21 cellular contexts compared by ENCODE assay signal in genomic region chr17:77769215-77769614, GRCh38.
DNase-seq lines count a peak whose midpoint lies in the region; ATAC-seq, FAIRE-seq and TF ChIP-seq lines count a peak whose summit lies in the region.
"Had no signal": no experiment of that assay in that cellular context is flagged by ENCODE, and none has a peak within 500 bp of the region (broad histone marks: within the 10 kb centered on the region; RNA-seq: fewer than 3 reads in every experiment).

No MANE protein-coding gene starts in this region.

- no peak overlapping the region for H3K4ac ChIP-seq in H1 (replicated peaks; ENCODE audit: insufficient read length, low read depth, low read length)

- no peak overlapping the region for H3K4me3 ChIP-seq in H1 (ENCODE audit: extremely low read depth in 1 of 4, insufficient read depth in 2 of 4, low read depth in 3 of 4, low read length in 4 of 4)
- no peak overlapping the region for H3K4me3 ChIP-seq in naive thymus-derived CD4-positive, alpha-beta T cell (ENCODE audit: low read length)
- H3K4me3 ChIP-seq: cardiac muscle cell, hepatocyte, mucosa of descending colon, ovary had no signal

- CTCF ChIA-PET in H1 (lab: Charles Lee; ENCODE audit: partially characterized antibody): interaction anchor here (0.7 to 6.0 kb wide), 6 partner anchors 14 to 225 kb away, joined by 3 to 42 read pairs (median 4); no protein-coding TSS in a partner anchor
- CTCF ChIA-PET in naive thymus-derived CD4-positive, alpha-beta T cell (lab: Charles Lee): interaction anchor here (1.4 to 2.0 kb wide), 2 partner anchors 188 to 244 kb away, joined by 3 to 13 read pairs; no protein-coding TSS in a partner anchor

- H3K9ac ChIP-seq in H1 (replicated peaks in 1 of 4; ENCODE audit: extremely low read depth in 1 of 4, low read depth in 3 of 4, low read length in 3 of 4): no peak overlapping the region

- H3K27ac ChIP-seq in H1 (ENCODE audit: low read depth, low read length): no peak overlapping the region
- H3K27ac ChIP-seq in naive thymus-derived CD4-positive, alpha-beta T cell (ENCODE audit: low read depth, low read length): no peak overlapping the region
- H3K27ac ChIP-seq: cardiac muscle cell, hepatocyte, HL-60, ovary had no signal

- H4K5ac ChIP-seq in H1 (ENCODE audit: insufficient read length, low read depth, low read length): no peak overlapping the region

- TF ChIP-seq CTCF in H1 (IDR thresholded peaks at IDR 0.05; ENCODE audit: control extremely low read depth in 1 of 3, insufficient read depth in 1 of 3, low read depth in 1 of 3, low read length in 3 of 3): no peak

- no peak overlapping the region for H2BK15ac ChIP-seq in H1 (ENCODE audit: low read length)

- no peak overlapping the region for H2AK5ac ChIP-seq in H1 (ENCODE audit: low read depth, low read length)

- H3K9me3 Mint-ChIP-seq in activated naive CD4-positive, alpha-beta T cell treated with anti-CD3 and anti-CD28 coated beads, Interleukin-2, amount 50 U/mL, for 24 hours: no peaks in the 10 kb centered on the region
- peaks cover 0 to 1% (median 0%) of the 10 kb centered on the region in 11 donors for H3K9me3 Mint-ChIP-seq in naive thymus-derived CD4-positive, alpha-beta T cell
- H3K9me3 Mint-ChIP-seq: activated naive CD8-positive, alpha-beta T cell treated with anti-CD3 and anti-CD28 coated beads for 36 hours had no signal

- H2BK5ac ChIP-seq in H1 (ENCODE audit: low read depth, low read length): peak overlapping the region; percentile 63; the same call in 1 of the 2 replicates

- no peak for TF ChIP-seq RAD21 in H1 (IDR thresholded peaks at IDR 0.05 in 1 of 2, conservative IDR thresholded peaks at IDR 0.05 in 1 of 2; ENCODE audit: low read depth in 2 of 2, low read length in 2 of 2)

- no peak overlapping the region for H4K8ac ChIP-seq in H1 (ENCODE audit: extremely low read depth, insufficient read depth, low read length)

- no peaks in the 10 kb centered on the region for H3K36me3 Mint-ChIP-seq in activated naive CD4-positive, alpha-beta T cell treated with anti-CD3 and anti-CD28 coated beads, Interleukin-2, amount 50 U/mL, for 24 hours
- H3K36me3 Mint-ChIP-seq in naive thymus-derived CD4-positive, alpha-beta T cell: no peaks in the 10 kb centered on the region
- H3K36me3 Mint-ChIP-seq: activated naive CD8-positive, alpha-beta T cell treated with anti-CD3 and anti-CD28 coated beads for 36 hours had no signal

- no peak overlapping the region; the same call in 1 of the 2 replicates for H3K18ac ChIP-seq in H1 (ENCODE audit: extremely low read depth, low read length)

- no peak overlapping the region for H2BK20ac ChIP-seq in H1 (ENCODE audit: low read length)

- peaks cover 0 to 6% (median 5%) of the 10 kb centered on the region in 4 experiments; a peak in 4 of 7 replicates for H3K4me1 ChIP-seq in H1 (replicated peaks in 1 of 4; ENCODE audit: control insufficient read depth in 3 of 4, insufficient read depth in 4 of 4, low read length in 3 of 4)
- H3K4me1 ChIP-seq in naive thymus-derived CD4-positive, alpha-beta T cell (ENCODE audit: control insufficient read depth in 2 of 2, insufficient read depth in 2 of 2, low read length in 2 of 2): peaks cover 7 to 9% of the 10 kb centered on the region in 2 donors
- H3K4me1 ChIP-seq: Caco-2 had no signal

- no peak for TF ChIP-seq POLR2A in H1 (IDR thresholded peaks at IDR 0.05; ENCODE audit: control extremely low read depth in 1 of 2, low read depth in 2 of 2, low read length in 2 of 2)

- H4K20me1 ChIP-seq in H1 (replicated peaks in 1 of 2; ENCODE audit: control insufficient read depth in 1 of 2, insufficient read depth in 2 of 2, low read length in 2 of 2): no peaks in the 10 kb centered on the region

- no peak for DNase-seq in activated naive CD4-positive, alpha-beta T cell treated with Interleukin-2 at 50 U/mL for 16 hours
- DNase-seq in NCI-H2171 (lab: John Stamatoyannopoulos, UW) (peak; percentile 44), H1 (ENCODE audit: low read depth in 1 of 2, low spot score in 2 of 2) (no peak)
- DNase-seq in stimulated activated naive CD8-positive, alpha-beta T cell treated with anti-CD3 and anti-CD28 coated beads, Interleukin-15, Interleukin-2, amounts not matched to agents 100 U/mL and 50 U/mL, for 24 hours: no peak
- DNase-seq in stimulated activated CD8-positive, alpha-beta memory T cell treated with anti-CD3 and anti-CD28 coated beads, Interleukin-4, amount 100 ng/mL, for 48 hours: no peak
- DNase-seq in naive thymus-derived CD4-positive, alpha-beta T cell: no peak
- DNase-seq in stimulated activated CD4-positive, alpha-beta T cell treated with anti-CD3 and anti-CD28 coated beads, Interleukin-4, amount 100 ng/mL, for 24 hours: no peak
- DNase-seq: activated CD4-positive, alpha-beta T cell treated with anti-CD3 and anti-CD28 coated beads for 48 hours; activated naive CD8-positive, alpha-beta T cell treated with anti-CD3 and anti-CD28 coated beads for 36 hours; effector CD8-positive, alpha-beta T cell; KBM-7; mucosa of descending colon; NCI-H1694 treated with DMSO at 0.1 percent for 48 hours; ovary; stimulated activated naive CD4-positive, alpha-beta T cell had no signal

- peaks cover 11% of the 10 kb centered on the region for H3K4me1 Mint-ChIP-seq in activated naive CD4-positive, alpha-beta T cell treated with anti-CD3 and anti-CD28 coated beads, Interleukin-2, amount 50 U/mL, for 24 hours
- peaks cover 7 to 15% (median 13%) of the 10 kb centered on the region in 7 donors for H3K4me1 Mint-ChIP-seq in naive thymus-derived CD4-positive, alpha-beta T cell

- no peak overlapping the region for H4K91ac ChIP-seq in H1 (replicated peaks; ENCODE audit: insufficient read length, low read length)

- H3K79me1 ChIP-seq in H1 (ENCODE audit: low read depth, low read length): no peaks in the 10 kb centered on the region

- peaks cover 5% of the 10 kb centered on the region; the same call in 1 of the 2 replicates for H3K23me2 ChIP-seq in H1 (ENCODE audit: low read depth, low read length)

- intact Hi-C loops in naive thymus-derived CD4-positive, alpha-beta T cell (cut with micrococcal nuclease): no loop called here

- no peak for FAIRE-seq in H1 (lab: Jason Lieb, UNC)
- FAIRE-seq: GM18507 had no signal

- H2BK12ac ChIP-seq in H1 (ENCODE audit: low read depth, low read length): no peak overlapping the region

- H2BK120ac ChIP-seq in H1 (replicated peaks; ENCODE audit: low read depth, low read length): no peak overlapping the region

- no peak overlapping the region for H3K56ac ChIP-seq in H1 (replicated peaks; ENCODE audit: insufficient read length, low read depth, low read length)

- no peak overlapping the region for H3K4me2 ChIP-seq in H1 (ENCODE audit: insufficient read depth in 1 of 2, low read depth in 2 of 2, low read length in 2 of 2)

- POLR2A ChIA-PET in H1 (lab: Charles Lee; ENCODE audit: partially characterized antibody): no interaction called here
- POLR2A ChIA-PET in naive thymus-derived CD4-positive, alpha-beta T cell (lab: Charles Lee): interaction anchor here (1.5 kb wide), 1 partner anchor 189 kb away, joined by 4 read pairs; the partner anchor contains the start of gene TNRC6C

- peaks cover 0 to 3% (median 0%) of the 10 kb centered on the region in 4 experiments; a peak in 3 of 7 replicates for H3K27me3 ChIP-seq in H1 (replicated peaks in 1 of 4; ENCODE audit: control insufficient read depth in 3 of 4, extremely low read depth in 1 of 4, insufficient read depth in 3 of 4, low read length in 3 of 4)
- H3K27me3 ChIP-seq in naive thymus-derived CD4-positive, alpha-beta T cell (ENCODE audit: control insufficient read depth in 2 of 2, insufficient read depth in 2 of 2, low read length in 2 of 2): no peaks in the 10 kb centered on the region
- H3K27me3 ChIP-seq: cardiac muscle cell, ovary had no signal

- 93% methylated on average over 7 of the region's 7 CpGs; no CpG with 5 or more reads in 1 of the 2 experiments for WGBS in H1 (ENCODE audit: extremely low coverage in 1 of 2, insufficient coverage in 1 of 2, insufficient read length in 1 of 2, insufficient replicate concordance in 2 of 2, low coverage in 1 of 2, low lambda C conversion rate in 2 of 2, missing lambda C conversion rate in 1 of 2), 2 experiments

- H3K36me3 ChIP-seq in H1 (ENCODE audit: control insufficient read depth in 2 of 4, insufficient read depth in 4 of 4, low read length in 3 of 4): no peaks in the 10 kb centered on the region
- H3K36me3 ChIP-seq in naive thymus-derived CD4-positive, alpha-beta T cell (ENCODE audit: control insufficient read depth in 2 of 3, insufficient read depth in 3 of 3, low read length in 3 of 3): no peaks in the 10 kb centered on the region
- H3K36me3 ChIP-seq: cardiac muscle cell, ovary had no signal

- H3K9me3 ChIP-seq in H1 (ENCODE audit: insufficient read depth in 2 of 2, low read depth in 1 of 2, low read length in 1 of 2): no peaks in the 10 kb centered on the region
- no peaks in the 10 kb centered on the region for H3K9me3 ChIP-seq in naive thymus-derived CD4-positive, alpha-beta T cell (ENCODE audit: control insufficient read depth in 2 of 3, low read length in 3 of 3)
- H3K9me3 ChIP-seq: mucosa of descending colon, ovary had no signal

- H2AFZ ChIP-seq in H1 (ENCODE audit: low read length): no peak overlapping the region
- H2AFZ ChIP-seq: hepatocyte had no signal

- no peaks in the 10 kb centered on the region for H3K27me3 Mint-ChIP-seq in activated naive CD4-positive, alpha-beta T cell treated with anti-CD3 and anti-CD28 coated beads, Interleukin-2, amount 50 U/mL, for 24 hours
- peaks cover 0 to 17% (median 0%) of the 10 kb centered on the region in 5 donors for H3K27me3 Mint-ChIP-seq in naive thymus-derived CD4-positive, alpha-beta T cell
- H3K27me3 Mint-ChIP-seq: activated naive CD8-positive, alpha-beta T cell treated with anti-CD3 and anti-CD28 coated beads for 36 hours had no signal

- no peak for ATAC-seq in stimulated activated naive CD8-positive, alpha-beta T cell treated with anti-CD3 and anti-CD28 coated beads, Interleukin-15, Interleukin-2, amounts not matched to agents 100 U/mL and 50 U/mL, for 24 hours
- no peak for ATAC-seq in naive thymus-derived CD4-positive, alpha-beta T cell
- ATAC-seq: mucosa of descending colon had no signal

- H3K79me2 ChIP-seq in H1 (ENCODE audit: control insufficient read depth in 1 of 2, insufficient read depth in 2 of 2, low read length in 2 of 2): no peaks in the 10 kb centered on the region
- H3K79me2 ChIP-seq: hepatocyte had no signal

- no peak for TF ChIP-seq EP300 in H1 (IDR thresholded peaks at IDR 0.05; ENCODE audit: borderline replicate concordance in 1 of 2, low read depth in 2 of 2, low read length in 2 of 2)

- no peak overlapping the region for H3K23ac ChIP-seq in H1 (ENCODE audit: insufficient read length)

- H3K4me3 Mint-ChIP-seq in activated naive CD4-positive, alpha-beta T cell treated with anti-CD3 and anti-CD28 coated beads, Interleukin-2, amount 50 U/mL, for 24 hours: no peak overlapping the region
- no peak overlapping the region for H3K4me3 Mint-ChIP-seq in naive thymus-derived CD4-positive, alpha-beta T cell
- H3K4me3 Mint-ChIP-seq: activated naive CD8-positive, alpha-beta T cell treated with anti-CD3 and anti-CD28 coated beads for 36 hours had no signal

- peak overlapping the region; percentile 33 for H3K27ac Mint-ChIP-seq in activated naive CD4-positive, alpha-beta T cell treated with anti-CD3 and anti-CD28 coated beads, Interleukin-2, amount 50 U/mL, for 24 hours
- H3K27ac Mint-ChIP-seq in naive thymus-derived CD4-positive, alpha-beta T cell: no peak overlapping the region
- H3K27ac Mint-ChIP-seq: activated naive CD8-positive, alpha-beta T cell treated with anti-CD3 and anti-CD28 coated beads for 36 hours had no signal

- H3K14ac ChIP-seq in H1 (ENCODE audit: insufficient read length): no peak overlapping the region
